1 cellular context compared by ENCODE assay signal in the genomic region with DNA sequence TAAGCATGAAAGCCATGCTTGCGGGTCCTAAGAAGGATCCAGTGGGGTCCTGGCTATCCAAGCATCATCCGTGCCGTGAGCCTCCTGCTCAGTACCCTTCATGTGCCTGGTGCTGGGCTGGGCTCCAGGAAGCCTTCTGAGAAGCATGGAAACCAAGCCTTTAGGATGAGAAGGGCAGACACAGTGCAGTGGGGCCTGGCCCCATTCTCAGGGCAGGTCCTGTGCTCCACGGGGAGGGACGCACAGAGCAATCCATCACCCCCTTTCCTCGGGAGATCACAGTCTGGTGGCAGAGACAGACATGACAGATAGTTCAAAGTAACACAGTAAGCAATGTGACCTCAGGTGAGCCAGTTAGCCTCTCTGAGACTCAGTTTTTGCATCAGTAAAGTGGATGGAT.
TF ChIP-seq lines count a peak whose summit lies in the region.

No MANE protein-coding gene starts in this region.

TF ChIP-seq in SK-N-SH, 30 proteins besides CTCF, POLR2A, EP300 and RAD21 (continued from another document):
- TF ChIP-seq POLR2AphosphoS5 (IDR thresholded peaks at IDR 0.05; ENCODE audit: low read depth, low read length) = no peak
TF ChIP-seq in SK-N-SH: peak in this region for 0.
